Comparison of ENCODE assay signal across 1 cellular context in the genomic region with DNA sequence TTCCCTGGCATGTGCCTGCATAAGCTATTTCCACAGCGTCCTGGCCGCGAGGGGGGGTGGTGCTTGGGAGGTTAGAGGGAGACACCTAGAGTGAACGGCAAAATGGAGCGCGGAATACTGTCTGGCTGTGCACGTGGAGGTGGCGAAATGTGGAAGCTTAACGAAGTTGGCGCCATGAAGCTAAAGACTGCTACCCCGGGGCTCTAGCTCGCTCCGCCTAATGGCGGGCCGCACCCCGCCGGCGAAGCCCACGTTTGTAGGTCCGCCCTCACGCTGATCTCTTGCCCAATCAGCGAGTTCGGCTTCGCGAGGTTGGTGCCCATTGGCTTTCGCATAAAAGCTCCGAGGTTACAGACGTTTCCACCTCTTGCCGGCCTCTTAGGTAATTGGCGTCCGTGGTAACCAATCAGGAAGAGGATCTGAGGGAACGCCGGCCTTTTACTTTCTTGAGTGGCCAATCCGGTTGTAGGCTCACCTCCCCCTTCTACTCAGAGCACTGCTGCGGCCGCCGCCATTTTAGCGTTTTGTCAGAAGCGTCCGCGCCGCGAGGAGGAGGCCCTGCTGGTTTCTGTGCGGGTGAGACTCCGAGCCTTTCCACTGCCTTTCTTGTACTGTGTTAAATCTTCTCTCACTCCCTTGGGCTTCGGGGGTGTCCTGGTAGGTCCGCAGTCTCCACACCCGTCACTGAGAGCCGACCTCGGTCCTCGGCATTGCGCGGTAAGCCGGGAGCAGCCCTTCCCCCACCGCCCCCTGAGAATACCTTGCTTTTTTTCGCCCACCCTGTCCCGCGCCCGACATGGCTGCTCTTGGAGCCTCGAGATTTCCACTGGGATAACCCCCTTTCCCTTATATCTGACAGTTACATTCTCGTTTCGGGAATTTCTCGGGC.
TF ChIP-seq lines count a peak whose summit lies in the region.

A gene with protein sequence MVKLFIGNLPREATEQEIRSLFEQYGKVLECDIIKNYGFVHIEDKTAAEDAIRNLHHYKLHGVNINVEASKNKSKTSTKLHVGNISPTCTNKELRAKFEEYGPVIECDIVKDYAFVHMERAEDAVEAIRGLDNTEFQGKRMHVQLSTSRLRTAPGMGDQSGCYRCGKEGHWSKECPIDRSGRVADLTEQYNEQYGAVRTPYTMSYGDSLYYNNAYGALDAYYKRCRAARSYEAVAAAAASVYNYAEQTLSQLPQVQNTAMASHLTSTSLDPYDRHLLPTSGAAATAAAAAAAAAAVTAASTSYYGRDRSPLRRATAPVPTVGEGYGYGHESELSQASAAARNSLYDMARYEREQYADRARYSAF (plus strand): TSS at position 527 of the 889 bp plus-strand sequence. CDS start 1,009 bp downstream, outside the sequence.

TF ChIP-seq in GM23338, 12 proteins besides CTCF, POLR2A, EP300 and RAD21 (continued from another document):
- TF ChIP-seq, protein P1, sequence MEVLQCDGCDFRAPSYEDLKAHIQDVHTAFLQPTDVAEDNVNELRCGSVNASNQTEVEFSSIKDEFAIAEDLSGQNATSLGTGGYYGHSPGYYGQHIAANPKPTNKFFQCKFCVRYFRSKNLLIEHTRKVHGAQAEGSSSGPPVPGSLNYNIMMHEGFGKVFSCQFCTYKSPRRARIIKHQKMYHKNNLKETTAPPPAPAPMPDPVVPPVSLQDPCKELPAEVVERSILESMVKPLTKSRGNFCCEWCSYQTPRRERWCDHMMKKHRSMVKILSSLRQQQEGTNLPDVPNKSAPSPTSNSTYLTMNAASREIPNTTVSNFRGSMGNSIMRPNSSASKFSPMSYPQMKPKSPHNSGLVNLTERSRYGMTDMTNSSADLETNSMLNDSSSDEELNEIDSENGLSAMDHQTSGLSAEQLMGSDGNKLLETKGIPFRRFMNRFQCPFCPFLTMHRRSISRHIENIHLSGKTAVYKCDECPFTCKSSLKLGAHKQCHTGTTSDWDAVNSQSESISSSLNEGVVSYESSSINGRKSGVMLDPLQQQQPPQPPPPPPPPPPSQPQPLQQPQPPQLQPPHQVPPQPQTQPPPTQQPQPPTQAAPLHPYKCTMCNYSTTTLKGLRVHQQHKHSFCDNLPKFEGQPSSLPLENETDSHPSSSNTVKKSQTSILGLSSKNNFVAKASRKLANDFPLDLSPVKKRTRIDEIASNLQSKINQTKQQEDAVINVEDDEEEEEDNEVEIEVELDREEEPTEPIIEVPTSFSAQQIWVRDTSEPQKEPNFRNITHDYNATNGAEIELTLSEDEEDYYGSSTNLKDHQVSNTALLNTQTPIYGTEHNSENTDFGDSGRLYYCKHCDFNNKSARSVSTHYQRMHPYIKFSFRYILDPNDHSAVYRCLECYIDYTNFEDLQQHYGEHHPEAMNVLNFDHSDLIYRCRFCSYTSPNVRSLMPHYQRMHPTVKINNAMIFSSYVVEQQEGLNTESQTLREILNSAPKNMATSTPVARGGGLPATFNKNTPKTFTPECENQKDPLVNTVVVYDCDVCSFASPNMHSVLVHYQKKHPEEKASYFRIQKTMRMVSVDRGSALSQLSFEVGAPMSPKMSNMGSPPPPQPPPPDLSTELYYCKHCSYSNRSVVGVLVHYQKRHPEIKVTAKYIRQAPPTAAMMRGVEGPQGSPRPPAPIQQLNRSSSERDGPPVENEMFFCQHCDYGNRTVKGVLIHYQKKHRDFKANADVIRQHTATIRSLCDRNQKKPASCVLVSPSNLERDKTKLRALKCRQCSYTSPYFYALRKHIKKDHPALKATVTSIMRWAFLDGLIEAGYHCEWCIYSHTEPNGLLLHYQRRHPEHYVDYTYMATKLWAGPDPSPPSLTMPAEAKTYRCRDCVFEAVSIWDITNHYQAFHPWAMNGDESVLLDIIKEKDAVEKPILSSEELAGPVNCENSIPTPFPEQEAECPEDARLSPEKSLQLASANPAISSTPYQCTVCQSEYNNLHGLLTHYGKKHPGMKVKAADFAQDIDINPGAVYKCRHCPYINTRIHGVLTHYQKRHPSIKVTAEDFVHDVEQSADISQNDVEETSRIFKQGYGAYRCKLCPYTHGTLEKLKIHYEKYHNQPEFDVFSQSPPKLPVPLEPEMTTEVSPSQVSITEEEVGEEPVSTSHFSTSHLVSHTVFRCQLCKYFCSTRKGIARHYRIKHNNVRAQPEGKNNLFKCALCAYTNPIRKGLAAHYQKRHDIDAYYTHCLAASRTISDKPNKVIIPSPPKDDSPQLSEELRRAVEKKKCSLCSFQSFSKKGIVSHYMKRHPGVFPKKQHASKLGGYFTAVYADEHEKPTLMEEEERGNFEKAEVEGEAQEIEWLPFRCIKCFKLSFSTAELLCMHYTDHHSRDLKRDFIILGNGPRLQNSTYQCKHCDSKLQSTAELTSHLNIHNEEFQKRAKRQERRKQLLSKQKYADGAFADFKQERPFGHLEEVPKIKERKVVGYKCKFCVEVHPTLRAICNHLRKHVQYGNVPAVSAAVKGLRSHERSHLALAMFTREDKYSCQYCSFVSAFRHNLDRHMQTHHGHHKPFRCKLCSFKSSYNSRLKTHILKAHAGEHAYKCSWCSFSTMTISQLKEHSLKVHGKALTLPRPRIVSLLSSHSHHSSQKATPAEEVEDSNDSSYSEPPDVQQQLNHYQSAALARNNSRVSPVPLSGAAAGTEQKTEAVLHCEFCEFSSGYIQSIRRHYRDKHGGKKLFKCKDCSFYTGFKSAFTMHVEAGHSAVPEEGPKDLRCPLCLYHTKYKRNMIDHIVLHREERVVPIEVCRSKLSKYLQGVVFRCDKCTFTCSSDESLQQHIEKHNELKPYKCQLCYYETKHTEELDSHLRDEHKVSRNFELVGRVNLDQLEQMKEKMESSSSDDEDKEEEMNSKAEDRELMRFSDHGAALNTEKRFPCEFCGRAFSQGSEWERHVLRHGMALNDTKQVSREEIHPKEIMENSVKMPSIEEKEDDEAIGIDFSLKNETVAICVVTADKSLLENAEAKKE (CRISPR knock-in tag; IDR thresholded peaks at IDR 0.05) = no peak
- TF ChIP-seq NANOG (IDR thresholded peaks at IDR 0.05; ENCODE audit: borderline replicate concordance) (no peak), EZH2 (IDR thresholded peaks at IDR 0.05; ENCODE audit: low read depth, unreplicated experiment) (no peak), EZH2phosphoT487 (IDR thresholded peaks at IDR 0.05; ENCODE audit: unreplicated experiment) (no peak)
TF ChIP-seq in GM23338: peak in this region for 3.
